Comparison of ENCODE assay signal across 12 cellular contexts in the genomic region with DNA sequence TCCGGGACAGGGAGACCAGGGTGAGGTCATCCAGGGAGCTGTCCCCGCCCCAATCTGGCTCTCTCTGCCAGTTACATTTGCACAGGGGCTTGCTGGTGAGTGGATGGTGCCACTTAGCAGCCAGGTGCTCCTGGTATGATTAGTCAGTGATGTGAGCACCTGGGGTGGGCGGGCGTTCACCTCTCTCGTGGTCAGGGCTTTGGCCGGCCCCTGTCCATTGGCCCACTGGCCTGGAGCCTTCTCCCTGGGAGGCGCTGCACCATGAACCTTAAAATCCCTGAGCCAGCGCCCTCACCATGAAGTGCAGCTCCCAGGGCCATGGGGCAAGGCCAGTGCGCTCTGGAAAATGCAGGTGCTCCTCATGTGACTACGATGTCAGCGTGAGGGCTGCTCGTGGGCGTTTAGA. TPM values are rescaled to one million over a fixed set of nuclear protein-coding genes. Genes with fewer than 3 reads are reported as not detected.
A peak's percentile ranks its signal among the peaks of the same experiment; 100 is the strongest.
DNase-seq lines count a peak whose midpoint lies in the region; ATAC-seq, FAIRE-seq and TF ChIP-seq lines count a peak whose summit lies in the region.
"Had no signal": no experiment of that assay in that cellular context is flagged by ENCODE, and none has a peak within 500 bp of the region (broad histone marks: within the 10 kb centered on the region; RNA-seq: fewer than 3 reads in every experiment).

No MANE protein-coding gene starts in this region.

- H3K27me3 ChIP-seq in KMS-11 (ENCODE audit: insufficient read depth, low read depth) (no peaks in the 10 kb centered on the region), adipocyte (replicated peaks; ENCODE audit: control insufficient read depth, insufficient read depth, low read length) (peaks cover 59% of the 10 kb centered on the region), neural progenitor cell (peaks cover 64% of the 10 kb centered on the region)

- ATAC-seq in GM18511 (IDR thresholded peaks at IDR 0.05; ENCODE audit: unreplicated experiment): no peak

- H3K27me3 Mint-ChIP-seq in neural progenitor cell (ENCODE audit: insufficient read depth, low read depth): peaks cover 29% of the 10 kb centered on the region

- no peak for FAIRE-seq in GM12891 (lab: Jason Lieb, UNC)

- DNase-seq in NCI-H146 (lab: John Stamatoyannopoulos, UW): peak; percentile 56
- DNase-seq in NCI-H146 treated with DMSO at 0.1 percent for 48 hours (lab: John Stamatoyannopoulos, UW; ENCODE audit: unreplicated experiment): no peak
- no peak for DNase-seq in adipocyte (ENCODE audit: low read depth)
- no peak for DNase-seq in neural progenitor cell (ENCODE audit: low spot score)
- no peak for DNase-seq in DMS 273 (lab: John Stamatoyannopoulos, UW; ENCODE audit: unreplicated experiment)
- no peak for DNase-seq in GM12891 (ENCODE audit: insufficient read length, low spot score)
- DNase-seq: DMS 273 treated with DMSO at 0.1 percent for 48 hours, NCI-H1048 had no signal

- H3K27ac ChIP-seq in KMS-11 (peak overlapping the region; percentile 38), neural progenitor cell (no peak overlapping the region)
- H3K27ac ChIP-seq: 22Rv1 had no signal

- H3K4me3 ChIP-seq in KMS-11 (IDR thresholded peaks at IDR 0.05; ENCODE audit: insufficient read depth, low read depth, low read length): no peak overlapping the region
- H3K4me3 ChIP-seq in adipocyte (ENCODE audit: low read length): peak overlapping the region; percentile 79
- no peak overlapping the region for H3K4me3 ChIP-seq in neural progenitor cell

- H3K4me3 Mint-ChIP-seq in neural progenitor cell: peak overlapping the region; percentile 84

- H4K20me1 ChIP-seq in KMS-11 (ENCODE audit: insufficient read depth) (peaks cover 40% of the 10 kb centered on the region), neural progenitor cell (ENCODE audit: low read depth) (peaks cover 17% of the 10 kb centered on the region)

- peaks cover 5% of the 10 kb centered on the region for H3F3A ChIP-seq in neural progenitor cell (ENCODE audit: low read depth)

- H3K9me3 Mint-ChIP-seq in neural progenitor cell: no peaks in the 10 kb centered on the region

- TF ChIP-seq POLR2A in GM12891 (IDR thresholded peaks at IDR 0.05; ENCODE audit: low read depth, low read length): no peak

- H3K79me2 ChIP-seq in KMS-11 (ENCODE audit: insufficient read depth, low read depth): peaks cover 66% of the 10 kb centered on the region
- H3K79me2 ChIP-seq in neural progenitor cell (ENCODE audit: low read depth): no peaks in the 10 kb centered on the region

- H3K4me2 ChIP-seq in KMS-11 (peak overlapping the region; percentile 64), neural progenitor cell (no peak overlapping the region)

- H3K4me1 ChIP-seq in KMS-11 (ENCODE audit: low read depth, poor library complexity, severe bottlenecking): peaks cover 59% of the 10 kb centered on the region
- H3K4me1 ChIP-seq in adipocyte (ENCODE audit: control insufficient read depth, insufficient read depth, low read length): peaks cover 7% of the 10 kb centered on the region
- peaks cover 8% of the 10 kb centered on the region for H3K4me1 ChIP-seq in neural progenitor cell

- H3K36me3 Mint-ChIP-seq in neural progenitor cell: peaks cover 1% of the 10 kb centered on the region

- H3K9me3 ChIP-seq in adipocyte (ENCODE audit: control insufficient read depth, low read length): no peaks in the 10 kb centered on the region
- no peaks in the 10 kb centered on the region for H3K9me3 ChIP-seq in neural progenitor cell (ENCODE audit: low read depth)

- TF ChIP-seq CTCF in KMS-11 (conservative IDR thresholded peaks at IDR 0.05; ENCODE audit: low read depth, low read length): no peak
- TF ChIP-seq CTCF in neural progenitor cell (IDR thresholded peaks at IDR 0.05): no peak

- H2AFZ ChIP-seq in KMS-11 (ENCODE audit: low read depth) (no peak overlapping the region), neural progenitor cell (replicated peaks) (no peak overlapping the region)

- H3K4me1 Mint-ChIP-seq in neural progenitor cell: peaks cover 16% of the 10 kb centered on the region

- no peak overlapping the region for H3K27ac Mint-ChIP-seq in neural progenitor cell
- H3K27ac Mint-ChIP-seq: T-helper 17 cell had no signal

- H3K9ac ChIP-seq in KMS-11: peak overlapping the region; percentile 68; the same call in 1 of the 2 replicates
- H3K9ac ChIP-seq in adipocyte (ENCODE audit: low read length): peak overlapping the region; percentile 58
- H3K9ac ChIP-seq in neural progenitor cell: no peak overlapping the region

- H3K36me3 ChIP-seq in KMS-11 (ENCODE audit: insufficient read depth) (peaks cover 10% of the 10 kb centered on the region; the same call in 1 of the 2 replicates), adipocyte (ENCODE audit: control insufficient read depth, insufficient read depth, low read length, severe bottlenecking) (peaks cover 26% of the 10 kb centered on the region), neural progenitor cell (no peaks in the 10 kb centered on the region)

TF ChIP-seq in GM12891, 5 proteins besides CTCF, POLR2A, EP300 and RAD21:
- TF ChIP-seq PAX5 (IDR thresholded peaks at IDR 0.05; ENCODE audit: insufficient read depth, low read length, severe bottlenecking) (no peak), TAF1 (IDR thresholded peaks at IDR 0.05; ENCODE audit: low read depth, low read length) (no peak), SPI1 (IDR thresholded peaks at IDR 0.05; ENCODE audit: low read depth, low read length) (no peak), POU2F2 (IDR thresholded peaks at IDR 0.05; ENCODE audit: low read depth, low read length) (no peak), POLR2AphosphoS5 (IDR thresholded peaks at IDR 0.05; ENCODE audit: low read depth, low read length) (no peak)
TF ChIP-seq in GM12891: peak in this region for 0.

RNA-seq across cellular contexts. Expression of a gene that starts 2.0 kb away (rescaled TPM):
- 1.3 and 3.2 TPM in 2 replicates for total RNA-seq in neural progenitor cell (ENCODE audit: low replicate concordance)
- 1.4 TPM for polyA plus RNA-seq in GM12891 (2012; ENCODE audit: low read depth, missing spikeins)
- total RNA-seq: T-helper 17 cell had no signal
